17 cellular contexts compared by ENCODE assay signal in genomic region chr14:38948576-38948975, GRCh38.
"Had no signal": no experiment of that assay in that cellular context is flagged by ENCODE, and none has a peak within 500 bp of the region (broad histone marks: within the 10 kb centered on the region; RNA-seq: fewer than 3 reads in every experiment).

No MANE protein-coding gene starts in this region.

- H3K27ac ChIP-seq: colonic mucosa, heart left ventricle, suprapubic skin, tibial artery, upper lobe of right lung, vagina had no signal

- H3K36me3 ChIP-seq: colonic mucosa, heart left ventricle, suprapubic skin, tibial artery, upper lobe of right lung, vagina had no signal

- ATAC-seq: heart left ventricle, left lobe of liver, natural killer cell, right cardiac atrium, upper lobe of right lung had no signal

- DNase-seq: colonic mucosa; dermis blood vessel endothelial cell; effector CD4-positive, alpha-beta T cell; endodermal cell; erythroblast; heart left ventricle; kidney glomerular epithelial cell; natural killer cell; right cardiac atrium; stimulated activated CD4-positive, alpha-beta T cell treated with anti-CD3 and anti-CD28 coated beads, Interleukin-2, amount 100 ng/mL, for 48 hours; stimulated activated naive CD4-positive, alpha-beta T cell treated with Interleukin-2 at 50 U/mL for 16 hours; tibial artery; upper lobe of right lung had no signal

- H3K4me3 ChIP-seq: colonic mucosa, smooth muscle cell, suprapubic skin, tibial artery, upper lobe of right lung, vagina had no signal

- H3K4me1 ChIP-seq: colonic mucosa, suprapubic skin, upper lobe of right lung, vagina had no signal

- H3K27me3 ChIP-seq: colonic mucosa, heart left ventricle, suprapubic skin, tibial artery, upper lobe of right lung, vagina had no signal

- H3K9me3 ChIP-seq: colonic mucosa, heart left ventricle, suprapubic skin, tibial artery, upper lobe of right lung, vagina had no signal
